28 cellular contexts compared by ENCODE assay signal in the genomic region with DNA sequence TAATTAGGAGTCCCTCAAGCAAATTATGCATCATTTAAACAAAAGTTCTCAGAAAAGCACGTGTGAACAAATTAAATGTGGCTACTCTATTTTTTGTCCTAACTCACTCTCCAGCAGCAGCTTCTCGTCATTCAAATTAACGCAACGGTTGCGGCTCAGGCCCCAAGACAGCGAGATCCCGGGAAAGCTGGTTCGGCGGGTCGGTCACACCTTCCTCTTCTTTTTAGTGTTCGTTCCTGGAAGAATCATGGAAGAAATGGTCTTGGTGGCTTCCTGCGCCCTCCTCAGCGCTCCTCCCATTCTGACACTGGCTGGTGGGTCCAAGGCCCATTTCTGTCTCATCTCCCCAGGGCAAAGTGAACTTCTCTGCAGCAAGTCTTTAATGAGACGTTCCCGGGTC.
"Had no signal": no experiment of that assay in that cellular context is flagged by ENCODE, and none has a peak within 500 bp of the region (broad histone marks: within the 10 kb centered on the region; RNA-seq: fewer than 3 reads in every experiment).

No MANE protein-coding gene starts in this region.

- H3K4me3 Mint-ChIP-seq: stimulated activated effector memory CD8-positive, alpha-beta T cell treated with anti-CD3 and anti-CD28 coated beads, Interleukin-12 subunit alpha, Interleukin-12 subunit beta, amount 100 ng/mL, for 72 hours; stimulated activated memory B cell treated with anti-CD40 and anti-IgM and Interleukin-4, amounts not matched to agents 10 μg/mL and 1 μg/mL and 100 μg/mL, for 72 hours; stimulated activated naive B cell treated with anti-CD40 and anti-IgM and Interleukin-4, amounts not matched to agents 10 μg/mL and 1 μg/mL and 100 μg/mL, for 72 hours; stimulated activated naive CD8-positive, alpha-beta T cell treated with anti-CD3 and anti-CD28 coated beads, Interleukin-15, amount 100 ng/mL, for 72 hours; stimulated activated naive CD8-positive, alpha-beta T cell treated with anti-CD3 and anti-CD28 coated beads, Interleukin-15, Interleukin-2, amounts not matched to agents 100 ng/mL and 50 ng/mL, for 24 hours; type B pancreatic cell had no signal

- ATAC-seq: stimulated activated effector memory CD8-positive, alpha-beta T cell treated with anti-CD3 and anti-CD28 coated beads, Interleukin-12 subunit alpha, Interleukin-12 subunit beta, amount 100 ng/mL, for 72 hours; stimulated activated memory B cell treated with anti-CD40 and anti-IgM and Interleukin-4, amounts not matched to agents 10 μg/mL and 1 μg/mL and 100 μg/mL, for 72 hours; stimulated activated naive B cell treated with anti-CD40 and anti-IgM and Interleukin-4, amounts not matched to agents 10 μg/mL and 1 μg/mL and 100 μg/mL, for 72 hours; stimulated activated naive CD8-positive, alpha-beta T cell treated with anti-CD3 and anti-CD28 coated beads, Interleukin-15, amount 100 ng/mL, for 72 hours; stimulated activated naive CD8-positive, alpha-beta T cell treated with anti-CD3 and anti-CD28 coated beads, Interleukin-15, Interleukin-2, amounts not matched to agents 100 U/mL and 50 U/mL, for 24 hours had no signal

- H3K4me3 ChIP-seq: stomach, suprapubic skin, testis, thoracic aorta, thyroid gland, tibial artery, tibial nerve, transverse colon, upper lobe of left lung, upper lobe of right lung, uterus, vagina had no signal

- H3K27ac ChIP-seq: stomach, suprapubic skin, testis, thoracic aorta, thyroid gland, tibial artery, tibial nerve, transverse colon, upper lobe of left lung, upper lobe of right lung, uterus, vagina had no signal

- H3K36me3 Mint-ChIP-seq: stimulated activated effector memory CD8-positive, alpha-beta T cell treated with anti-CD3 and anti-CD28 coated beads, Interleukin-12 subunit alpha, Interleukin-12 subunit beta, amount 100 ng/mL, for 72 hours; stimulated activated memory B cell treated with anti-CD40 and anti-IgM and Interleukin-4, amounts not matched to agents 10 μg/mL and 1 μg/mL and 100 μg/mL, for 72 hours; stimulated activated naive B cell treated with anti-CD40 and anti-IgM and Interleukin-4, amounts not matched to agents 10 μg/mL and 1 μg/mL and 100 μg/mL, for 72 hours; type B pancreatic cell had no signal

- H3K4me1 Mint-ChIP-seq: stimulated activated effector memory CD8-positive, alpha-beta T cell treated with anti-CD3 and anti-CD28 coated beads, Interleukin-12 subunit alpha, Interleukin-12 subunit beta, amount 100 ng/mL, for 72 hours; stimulated activated memory B cell treated with anti-CD40 and anti-IgM and Interleukin-4, amounts not matched to agents 10 μg/mL and 1 μg/mL and 100 μg/mL, for 72 hours; stimulated activated naive B cell treated with anti-CD40 and anti-IgM and Interleukin-4, amounts not matched to agents 10 μg/mL and 1 μg/mL and 100 μg/mL, for 72 hours; stimulated activated naive CD8-positive, alpha-beta T cell treated with anti-CD3 and anti-CD28 coated beads, Interleukin-15, amount 100 ng/mL, for 72 hours had no signal

- H3K27me3 Mint-ChIP-seq: stimulated activated memory B cell treated with anti-CD40 and anti-IgM and Interleukin-4, amounts not matched to agents 10 μg/mL and 1 μg/mL and 100 μg/mL, for 72 hours; stimulated activated naive B cell treated with anti-CD40 and anti-IgM and Interleukin-4, amounts not matched to agents 10 μg/mL and 1 μg/mL and 100 μg/mL, for 72 hours; stimulated activated naive CD8-positive, alpha-beta T cell treated with anti-CD3 and anti-CD28 coated beads, Interleukin-15, amount 100 ng/mL, for 72 hours; stimulated activated naive CD8-positive, alpha-beta T cell treated with anti-CD3 and anti-CD28 coated beads, Interleukin-15, Interleukin-2, amounts not matched to agents 100 ng/mL and 50 ng/mL, for 24 hours had no signal

- H3K27ac Mint-ChIP-seq: stimulated activated effector memory CD8-positive, alpha-beta T cell treated with anti-CD3 and anti-CD28 coated beads, Interleukin-12 subunit alpha, Interleukin-12 subunit beta, amount 100 ng/mL, for 72 hours; stimulated activated memory B cell treated with anti-CD40 and anti-IgM and Interleukin-4, amounts not matched to agents 10 μg/mL and 1 μg/mL and 100 μg/mL, for 72 hours; stimulated activated naive B cell treated with anti-CD40 and anti-IgM and Interleukin-4, amounts not matched to agents 10 μg/mL and 1 μg/mL and 100 μg/mL, for 72 hours; stimulated activated naive CD8-positive, alpha-beta T cell treated with anti-CD3 and anti-CD28 coated beads, Interleukin-15, amount 100 ng/mL, for 72 hours; stimulated activated naive CD8-positive, alpha-beta T cell treated with anti-CD3 and anti-CD28 coated beads, Interleukin-15, Interleukin-2, amounts not matched to agents 100 ng/mL and 50 ng/mL, for 24 hours; type B pancreatic cell had no signal

- H3K9me3 Mint-ChIP-seq: type B pancreatic cell had no signal

- DNase-seq: stimulated activated CD4-positive, alpha-beta T cell treated with anti-CD3 and anti-CD28 coated beads, Interleukin-2, amount 100 ng/mL, for 48 hours; stimulated activated CD4-positive, alpha-beta T cell treated with anti-CD3 and anti-CD28 coated beads, Interleukin-4, amount 100 ng/mL, for 1 hour; stimulated activated CD4-positive, alpha-beta T cell treated with anti-CD3 and anti-CD28 coated beads, Interleukin-4, amount 100 ng/mL, for 24 hours; stimulated activated CD4-positive, alpha-beta T cell treated with anti-CD3 and anti-CD28 coated beads, Interleukin-4, amount 100 ng/mL, for 4 hours; stimulated activated CD8-positive, alpha-beta memory T cell treated with anti-CD3 and anti-CD28 coated beads, Interleukin-4, amount 100 ng/mL, for 48 hours; stimulated activated naive B cell treated with anti-CD40 and anti-IgM and Interleukin-4, amounts not matched to agents 10 μg/mL and 1 μg/mL and 100 μg/mL, for 72 hours; stimulated activated naive CD4-positive, alpha-beta T cell; stimulated activated naive CD4-positive, alpha-beta T cell treated with Interleukin-2 at 50 U/mL for 16 hours; stimulated activated naive CD8-positive, alpha-beta T cell treated with anti-CD3 and anti-CD28 coated beads, Interleukin-15, amount 100 ng/mL, for 72 hours; stimulated activated naive CD8-positive, alpha-beta T cell treated with anti-CD3 and anti-CD28 coated beads, Interleukin-15, Interleukin-2, amounts not matched to agents 100 U/mL and 50 U/mL, for 24 hours; stomach; substantia nigra; testis; thyroid gland; tibial artery; transverse colon; trophoblast cell; upper lobe of left lung; upper lobe of right lung; uterus had no signal
